12 cellular contexts compared by ENCODE assay signal in the genomic region with DNA sequence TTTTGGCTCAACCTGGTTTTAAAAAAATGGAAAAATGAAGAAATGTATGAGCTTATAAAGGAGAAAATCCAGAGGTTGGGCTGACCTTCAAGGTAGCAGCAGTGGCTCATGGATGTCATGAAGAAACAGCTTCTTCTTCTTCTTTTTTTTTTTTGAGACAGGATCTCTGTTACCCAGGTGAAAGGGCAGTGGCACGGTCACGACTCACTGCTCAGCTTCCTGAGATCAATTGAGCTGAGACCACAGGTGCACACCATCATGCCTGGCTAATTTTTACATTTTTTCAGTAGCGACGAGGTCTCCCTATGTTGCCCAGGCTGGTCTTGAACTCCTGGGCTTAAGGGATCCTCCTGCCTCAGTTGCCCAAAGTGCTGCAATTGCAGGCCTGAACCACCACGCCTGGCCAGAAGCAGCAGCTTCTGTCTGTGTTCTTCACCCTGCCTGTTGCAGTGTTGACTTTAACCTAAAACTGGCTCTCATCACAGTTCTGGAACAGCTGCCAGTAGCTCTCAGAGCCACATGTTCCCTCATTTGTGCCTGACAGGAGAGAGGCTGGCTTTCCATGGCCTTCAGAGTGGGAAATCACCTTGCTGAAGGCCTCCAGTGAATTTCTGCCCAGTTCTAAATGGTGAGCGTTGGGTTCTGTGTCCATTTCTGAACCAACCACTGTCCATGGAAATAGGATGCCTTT.
DNase-seq lines count a peak whose midpoint lies in the region; ATAC-seq and TF ChIP-seq lines count a peak whose summit lies in the region.
"Had no signal": no experiment of that assay in that cellular context is flagged by ENCODE, and none has a peak within 500 bp of the region (broad histone marks: within the 10 kb centered on the region; RNA-seq: fewer than 3 reads in every experiment).

No MANE protein-coding gene starts in this region.

- TF ChIP-seq POLR2A in Peyer's patch (IDR thresholded peaks at IDR 0.05) (no peak), gastrocnemius medialis (IDR thresholded peaks at IDR 0.05) (no peak)

- DNase-seq in Caki2 (ENCODE audit: low read depth), result peak; percentile 24
- DNase-seq in GM19240 (ENCODE audit: insufficient read length, low spot score), result peak; percentile 27
- DNase-seq in Peyer's patch, result peak in 2 of 3 donors; percentile 80 to 82
- no peak for DNase-seq in NCI-H2107 (lab: John Stamatoyannopoulos, UW)
- no peak for DNase-seq in SHP77 (lab: John Stamatoyannopoulos, UW)
- DNase-seq in stimulated activated CD8-positive, alpha-beta memory T cell treated with anti-CD3 and anti-CD28 coated beads, Interleukin-4, amount 100 ng/mL, for 48 hours, result no peak
- no peak for DNase-seq in gastrocnemius medialis
- DNase-seq: activated T-cell treated with anti-CD3 and anti-CD28 coated beads, Interleukin-2, amount 50 U/mL, for 24 hours; Kasumi-1; sigmoid colon had no signal

- H3K36me3 ChIP-seq in Peyer's patch (no peaks in the 10 kb centered on the region), gastrocnemius medialis (no peaks in the 10 kb centered on the region)
- H3K36me3 ChIP-seq: sigmoid colon had no signal

- ATAC-seq in HG02938 (IDR thresholded peaks at IDR 0.05; ENCODE audit: unreplicated experiment), result peak; percentile 68
- no peak for ATAC-seq in gastrocnemius medialis
- ATAC-seq: HCT116 had no signal

- intact Hi-C loops in gastrocnemius medialis (cut with DNase I; ENCODE audit: low total_unique reads), result no loop called here

- H3K27me3 ChIP-seq in Peyer's patch (no peaks in the 10 kb centered on the region), gastrocnemius medialis (no peaks in the 10 kb centered on the region)
- H3K27me3 ChIP-seq: sigmoid colon had no signal

- in situ Hi-C loops in Caki2 (cut with HindIII; ENCODE audit: low pct_unique_long_range_greater_than_20kb, low sequenced_read_pairs) (no loop called here), gastrocnemius medialis (cut with MboI; ENCODE audit: low sequenced_read_pairs in 4 of 4) (no loop called here)

- TF ChIP-seq CTCF in Peyer's patch (IDR thresholded peaks at IDR 0.05), result no peak
- TF ChIP-seq CTCF in gastrocnemius medialis (IDR thresholded peaks at IDR 0.05 in 4 of 5, conservative IDR thresholded peaks at IDR 0.05 in 1 of 5), result no peak

- H3K4me1 ChIP-seq in Peyer's patch (peaks cover 0 to 6% (median 0%) of the 10 kb centered on the region in 4 donors), gastrocnemius medialis (no peaks in the 10 kb centered on the region)
- H3K4me1 ChIP-seq: sigmoid colon had no signal

- H3K4me3 ChIP-seq in Peyer's patch, result no peak overlapping the region
- H3K4me3 ChIP-seq in gastrocnemius medialis, result no peak overlapping the region
- H3K4me3 ChIP-seq: sigmoid colon had no signal

- H3K9me3 ChIP-seq in Peyer's patch, result no peaks in the 10 kb centered on the region
- H3K9me3 ChIP-seq in gastrocnemius medialis, result no peaks in the 10 kb centered on the region
- H3K9me3 ChIP-seq: sigmoid colon had no signal

- H3K27ac ChIP-seq in Peyer's patch, result no peak overlapping the region
- H3K27ac ChIP-seq in gastrocnemius medialis, result no peak overlapping the region
- H3K27ac ChIP-seq: sigmoid colon had no signal

Comparison
In these comparisons a context has a peak if more than half of its experiments do, and no peak if none do; other contexts are left out.
1. DNase-seq: peak in Caki2 (single experiment), GM19240 (single experiment) and Peyer's patch (2 of 3); none in NCI-H2107 (single experiment), SHP77 (0 of 2), stimulated activated CD8-positive, alpha-beta memory T cell treated with anti-CD3 and anti-CD28 coated beads, Interleukin-4, amount 100 ng/mL, for 48 hours (single experiment) and gastrocnemius medialis (0 of 2).